Comparison of ENCODE assay signal across 10 cellular contexts in genomic region chr3:146543461-146544012, GRCh38. TPM values are rescaled to one million over a fixed set of nuclear protein-coding genes. Genes with fewer than 3 reads are reported as not detected.
DNase-seq lines count a peak whose midpoint lies in the region; ATAC-seq, FAIRE-seq and TF ChIP-seq lines count a peak whose summit lies in the region.
"Had no signal": no experiment of that assay in that cellular context is flagged by ENCODE, and none has a peak within 500 bp of the region (broad histone marks: within the 10 kb centered on the region; RNA-seq: fewer than 3 reads in every experiment).

No MANE protein-coding gene starts in this region.

- WGBS in HepG2 (ENCODE audit: low lambda C conversion rate), result 5% methylated on average over 9 of the region's 10 CpGs

- intact Hi-C loops in HepG2 (cut with micrococcal nuclease; ENCODE audit: unreplicated experiment) (loop anchor here (5.0 kb wide), 1 partner anchor 39 kb away; no protein-coding TSS in a partner anchor), tibial artery (cut with DNase I; ENCODE audit: low total_unique reads) (no loop called here)

- H4K20me1 ChIP-seq in HepG2 (ENCODE audit: insufficient read depth, low read length), result no peaks in the 10 kb centered on the region

- no peak for TF ChIP-seq CTCF in cardiac fibroblast (IDR thresholded peaks at IDR 0.05; ENCODE audit: low read depth, low read length)
- no peak for TF ChIP-seq CTCF in HepG2 (CRISPR knock-in tag; IDR thresholded peaks at IDR 0.05)
- no peak for TF ChIP-seq CTCF in tibial artery (IDR thresholded peaks at IDR 0.05)

- H2AFZ ChIP-seq in HepG2 (ENCODE audit: low read length), result no peak overlapping the region

- peaks cover 75% of the 10 kb centered on the region for H3K4me1 ChIP-seq in HepG2 (ENCODE audit: insufficient read depth, low read length)
- H3K4me1 ChIP-seq in tibial artery, result peaks cover 0 to 48% (median 15%) of the 10 kb centered on the region in 4 donors

- no peaks in the 10 kb centered on the region for H3K36me3 ChIP-seq in HepG2 (replicated peaks in 1 of 2; ENCODE audit: control insufficient read depth in 1 of 2, insufficient read depth in 2 of 2, low read length in 2 of 2)
- no peaks in the 10 kb centered on the region for H3K36me3 ChIP-seq in tibial artery

- POLR2A ChIA-PET in HepG2 (lab: Yijun Ruan, JAX), result interaction anchor here (1.6 to 2.0 kb wide), 2 partner anchors 38 to 354 kb away, joined by 3 to 14 read pairs; no protein-coding TSS in a partner anchor

- peak; percentile 53 for DNase-seq in NCI-H2107 treated with DMSO at 0.1 percent for 48 hours (lab: John Stamatoyannopoulos, UW; ENCODE audit: unreplicated experiment)
- DNase-seq in NCI-H2107 (lab: John Stamatoyannopoulos, UW), result no peak
- peak; percentile 16 for DNase-seq in NCI-H69 (lab: John Stamatoyannopoulos, UW)
- peak; percentile 52 to 79 for DNase-seq in cardiac fibroblast (ENCODE audit: low read depth in 2 of 2)
- DNase-seq in HepG2 (ENCODE audit: low spot score), result no peak
- DNase-seq in tibial artery, result peak in 1 of 2 donors; percentile 33
- DNase-seq in activated CD4-positive, alpha-beta T cell treated with anti-CD3 and anti-CD28 coated beads for 4 hours, result no peak

- ATAC-seq in HG02571 (IDR thresholded peaks at IDR 0.05; ENCODE audit: unreplicated experiment) (peak; percentile 15), HepG2 (peak; percentile 61)

- no peak for TF ChIP-seq RAD21 in HepG2 (CRISPR knock-in tag; IDR thresholded peaks at IDR 0.05)

- TF ChIP-seq POLR2A in HepG2 (IDR thresholded peaks at IDR 0.05; ENCODE audit: insufficient read depth in 1 of 2, low read depth in 2 of 2, low read length in 2 of 2), result no peak

- peak overlapping the region; percentile 87 for H3K9ac ChIP-seq in HepG2 (ENCODE audit: insufficient read depth, low read depth, low read length)

- in situ Hi-C loops in HepG2 (cut with HindIII; ENCODE audit: extremely low pct_ligation_motif_present, low pct_unique_long_range_greater_than_20kb), result no loop called here

- H3K27me3 ChIP-seq in HepG2 (ENCODE audit: control insufficient read depth in 1 of 2, insufficient read depth in 2 of 2, low read length in 2 of 2) (no peaks in the 10 kb centered on the region), tibial artery (no peaks in the 10 kb centered on the region)

- TF ChIP-seq EP300 in HepG2 (IDR thresholded peaks at IDR 0.05; ENCODE audit: low read depth in 2 of 2, low read length in 2 of 2) (no peak), HepG2 (CRISPR knock-in tag; IDR thresholded peaks at IDR 0.05; ENCODE audit: borderline replicate concordance) (no peak)

- no peak for FAIRE-seq in HepG2 (lab: Jason Lieb, UNC)
- FAIRE-seq: endometrium had no signal

- peak overlapping the region; percentile 86 for H3K4me2 ChIP-seq in HepG2 (ENCODE audit: low read depth, low read length)

- BruUV-seq in HepG2 (replicated peaks; lab: Mats Ljungman, UMichigan), result TSS peak; percentile 51

- H3K4me3 ChIP-seq in cardiac fibroblast (replicated peaks in 1 of 2; ENCODE audit: low read depth in 2 of 2, low read length in 2 of 2) (peak overlapping the region; percentile 74 to 84), HepG2 (replicated peaks in 1 of 3; ENCODE audit: insufficient read depth in 1 of 3, low read depth in 2 of 3, low read length in 3 of 3) (peak overlapping the region; percentile 89 to 93 (median 91)), tibial artery (peak overlapping the region; percentile 74 to 84)

- CTCF ChIA-PET in HepG2 (lab: Yijun Ruan, JAX; ENCODE audit: low intra/inter-chr PET ratio, low total read pairs), result no interaction called here

- H3K27ac ChIP-seq in HepG2 (ENCODE audit: extremely low read length, insufficient read depth, low read length), result peak overlapping the region; percentile 88
- H3K27ac ChIP-seq in tibial artery, result peak overlapping the region; percentile 92 to 96
- H3K27ac ChIP-seq: C4-2B had no signal

- H3K79me2 ChIP-seq in HepG2 (ENCODE audit: insufficient read depth, low read length), result peaks cover 51% of the 10 kb centered on the region

- H3K9me3 ChIP-seq in HepG2 (ENCODE audit: low read length), result no peaks in the 10 kb centered on the region
- no peaks in the 10 kb centered on the region for H3K9me3 ChIP-seq in tibial artery

TF ChIP-seq in HepG2, 621 proteins besides CTCF, POLR2A, EP300 and RAD21:
- TF ChIP-seq BCL6 (CRISPR knock-in tag; IDR thresholded peaks at IDR 0.05), result peak; percentile 80
- no peak for TF ChIP-seq ZNF383 (CRISPR knock-in tag; IDR thresholded peaks at IDR 0.05; ENCODE audit: borderline replicate concordance)

RNA-seq across cellular contexts. Expression of gene PLSCR1, which starts 0.9 kb away (rescaled TPM):
- 34.1 and 44.3 TPM in 2 replicates for total RNA-seq in HepG2 (2016; rRNA removed; fragmentation: Illumina TruSeq; extraction: Trizol)
- total RNA-seq in HepG2 (2016; cell fraction: cytosol; rRNA removed; fragmentation: Illumina TruSeq; extraction: Trizol; ENCODE audit: low read depth), result 8.3 and 8.7 TPM in 2 replicates
- 31.6 and 41.7 TPM in 2 replicates for total RNA-seq in HepG2 (2016; cell fraction: insoluble cytoplasmic fraction; rRNA removed; fragmentation: Illumina TruSeq; extraction: Trizol)
- 13.6 and 15.2 TPM in 2 replicates for total RNA-seq in HepG2 (2016; cell fraction: membrane; rRNA removed; fragmentation: Illumina TruSeq; extraction: Trizol)
- total RNA-seq in HepG2 (2016; cell fraction: nucleus; rRNA removed; fragmentation: Illumina TruSeq; extraction: Trizol), result 28.8 and 32.0 TPM in 2 replicates
- polyA plus RNA-seq in HepG2 (2011; rRNA removed), result 25.0 and 33.8 TPM in 2 replicates
- polyA plus RNA-seq in HepG2 (2011; cell fraction: cytosol; rRNA removed), result 27.9 and 28.3 TPM in 2 replicates
- 27.5 and 28.3 TPM in 2 replicates for polyA plus RNA-seq in HepG2 (2011; cell fraction: nucleus; rRNA removed)
- 28.5 and 29.8 TPM in 2 replicates for polyA plus RNA-seq in HepG2 (2012)
- 3.7 and 4.0 TPM in 2 replicates for polyA plus RNA-seq in HepG2 (2016; cell fraction: cytosol; fragmentation: Illumina TruSeq; extraction: Trizol; ENCODE audit: low read depth)
- 43.4 and 44.5 TPM in 2 replicates for polyA plus RNA-seq in HepG2 (2016; cell fraction: insoluble cytoplasmic fraction; fragmentation: Illumina TruSeq; extraction: Trizol; ENCODE audit: low read depth)
- 7.9 and 8.7 TPM in 2 replicates for polyA plus RNA-seq in HepG2 (2016; cell fraction: membrane; fragmentation: Illumina TruSeq; extraction: Trizol; ENCODE audit: low read depth)
- 26.5 and 28.3 TPM in 2 replicates for polyA plus RNA-seq in HepG2 (2016; cell fraction: nucleus; fragmentation: Illumina TruSeq; extraction: Trizol; ENCODE audit: insufficient read depth, low read depth)
- 19.7 and 37.7 TPM in 2 replicates for polyA minus RNA-seq in HepG2 (2011; rRNA and poly(A)+ RNA removed; ENCODE audit: low replicate concordance)
- polyA minus RNA-seq in HepG2 (2011; cell fraction: cytosol; rRNA and poly(A)+ RNA removed), result 18.0 and 20.0 TPM in 2 replicates
- polyA minus RNA-seq in HepG2 (2011; cell fraction: nucleus; rRNA and poly(A)+ RNA removed), result 134 and 140 TPM in 2 replicates

Comparison
In these comparisons a context has a peak if more than half of its experiments do, and no peak if none do; other contexts are left out.
1. DNase-seq: peak in NCI-H2107 treated with DMSO at 0.1 percent for 48 hours (single experiment), NCI-H69 (single experiment) and cardiac fibroblast (2 of 2); none in NCI-H2107 (single experiment), HepG2 (single experiment) and activated CD4-positive, alpha-beta T cell treated with anti-CD3 and anti-CD28 coated beads for 4 hours (0 of 2).
2. Peak in every context shown above with its lines, with median percentiles within 50 percentile points of each other: H3K4me3 ChIP-seq.